Comparison of ENCODE assay signal across 8 cellular contexts in the genomic region with DNA sequence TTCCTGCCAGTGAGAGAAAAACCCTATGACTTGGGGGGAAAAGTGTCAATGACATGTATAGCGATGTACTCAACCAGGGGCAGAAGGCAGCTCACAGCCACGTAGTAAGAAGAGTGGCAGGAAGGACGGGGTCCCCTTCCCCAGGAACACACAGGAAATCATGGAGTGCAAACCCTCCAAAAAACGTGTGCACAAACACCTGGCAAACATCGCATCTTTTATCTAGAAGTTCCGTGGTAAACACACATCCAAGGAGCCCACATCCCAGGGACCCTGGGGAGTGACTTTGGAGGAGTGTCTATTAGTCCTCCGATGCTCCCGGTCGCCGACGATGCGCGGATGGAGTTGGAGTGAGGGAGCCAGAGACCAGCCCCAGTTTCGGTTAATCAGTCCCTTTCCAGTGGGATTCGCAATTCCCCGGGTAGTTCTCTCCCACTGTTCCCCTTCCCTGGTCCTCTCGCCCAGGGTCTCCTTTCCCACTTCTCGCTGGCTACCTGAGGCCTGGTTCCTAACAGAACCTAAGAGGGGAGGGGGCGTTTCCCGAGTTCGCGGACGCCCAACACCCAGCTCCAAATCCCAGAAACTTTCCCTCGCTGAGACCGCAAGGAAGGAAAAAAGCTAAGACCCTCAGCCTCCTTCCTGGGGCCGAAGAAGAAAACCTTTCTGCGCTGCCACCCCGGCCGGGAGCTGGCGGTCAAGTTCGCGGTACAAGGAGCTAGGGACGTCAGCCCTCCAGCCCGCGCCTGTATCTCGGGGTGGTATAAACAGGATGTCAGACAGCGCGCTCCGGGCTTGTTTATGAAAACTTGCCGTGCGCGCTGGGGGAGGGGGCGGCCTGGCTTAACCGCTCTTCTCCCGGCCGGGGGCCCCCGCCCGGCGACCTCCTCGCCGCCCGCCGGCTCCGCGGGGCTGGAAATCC. TPM values are rescaled to one million over a fixed set of nuclear protein-coding genes. Genes with fewer than 3 reads are reported as not detected.
DNase-seq lines count a peak whose midpoint lies in the region; ATAC-seq lines count a peak whose summit lies in the region.

No MANE protein-coding gene starts in this region.

- no peaks in the 10 kb centered on the region for H3K27me3 ChIP-seq in CD4-positive, CD25-positive, alpha-beta regulatory T cell (ENCODE audit: control insufficient read depth, insufficient read depth, low read length)

- peaks cover 51% of the 10 kb centered on the region for H3K4me1 ChIP-seq in CD4-positive, CD25-positive, alpha-beta regulatory T cell (ENCODE audit: control insufficient read depth, insufficient read depth, low read length, poor library complexity, severe bottlenecking)

- intact Hi-C loops in left ventricle myocardium superior (cut with micrococcal nuclease), result no loop called here

- H3K36me3 Mint-ChIP-seq in CD4-positive, CD25-positive, alpha-beta regulatory T cell, result no peaks in the 10 kb centered on the region
- H3K36me3 Mint-ChIP-seq in T-cell, result peaks cover 4% of the 10 kb centered on the region

- H3K4me3 Mint-ChIP-seq in CD4-positive, CD25-positive, alpha-beta regulatory T cell, result peak overlapping the region; percentile 91 to 98 (median 94)
- H3K4me3 Mint-ChIP-seq in T-cell, result peak overlapping the region; percentile 95 to 96 (median 95)

- H3K27ac ChIP-seq in CD4-positive, CD25-positive, alpha-beta regulatory T cell (ENCODE audit: insufficient read depth, low read length, poor library complexity, severe bottlenecking), result peak overlapping the region; percentile 96
- H3K27ac ChIP-seq in adipose tissue (ENCODE audit: low read depth, low read length), result peak overlapping the region; percentile 93

- H3K4me3 ChIP-seq in CD4-positive, CD25-positive, alpha-beta regulatory T cell (ENCODE audit: low read depth, low read length), result peak overlapping the region; percentile 96

- ATAC-seq in CD4-positive, CD25-positive, alpha-beta regulatory T cell (ENCODE audit: low read depth in 2 of 2), result peak; percentile 41 to 48
- ATAC-seq in GM19455 (IDR thresholded peaks at IDR 0.05; ENCODE audit: unreplicated experiment) (peak; percentile 51), HG03558 (IDR thresholded peaks at IDR 0.05; ENCODE audit: extremely low read depth, unreplicated experiment) (peak; percentile 20), T-cell (replicated peaks in 1 of 4) (peak; percentile 61 to 69 (median 66)), left ventricle myocardium superior (peak; percentile 54)

- DNase-seq in CD4-positive, CD25-positive, alpha-beta regulatory T cell, result peak; percentile 68 to 87 (median 83)
- DNase-seq in T-cell (peak; percentile 53 to 90 (median 82)), left ventricle myocardium superior (peak; percentile 77), retina (peak; percentile 87), GF-D8 (lab: John Stamatoyannopoulos, UW) (no peak)

- H3K36me3 ChIP-seq in CD4-positive, CD25-positive, alpha-beta regulatory T cell (ENCODE audit: control insufficient read depth, insufficient read depth, low read length), result peaks cover 3% of the 10 kb centered on the region

- 0 to 1% (median 0%) methylated on average over 54 to 55 of the region's 55 CpGs for WGBS in adipose tissue, 3 donors

- H3K27ac Mint-ChIP-seq in CD4-positive, CD25-positive, alpha-beta regulatory T cell, result peak overlapping the region; percentile 94 to 96 (median 94)
- peak overlapping the region; percentile 97 for H3K27ac Mint-ChIP-seq in T-cell

- H3K9me3 Mint-ChIP-seq in CD4-positive, CD25-positive, alpha-beta regulatory T cell, result no peaks in the 10 kb centered on the region
- no peaks in the 10 kb centered on the region for H3K9me3 Mint-ChIP-seq in T-cell

- H3K9me3 ChIP-seq in CD4-positive, CD25-positive, alpha-beta regulatory T cell (ENCODE audit: control insufficient read depth in 2 of 2, low read length in 2 of 2), result no peaks in the 10 kb centered on the region

- CTCF ChIA-PET in T-cell (lab: Charles Lee), result interaction anchor here in 1 of 2 donors (1.5 to 1.6 kb wide), 4 partner anchors 43 to 110 kb away, joined by 3 to 6 read pairs (median 5); no protein-coding TSS in a partner anchor

- peaks cover 32 to 58% (median 44%) of the 10 kb centered on the region in 4 donors for H3K4me1 Mint-ChIP-seq in CD4-positive, CD25-positive, alpha-beta regulatory T cell
- peaks cover 39 to 66% (median 64%) of the 10 kb centered on the region in 3 donors for H3K4me1 Mint-ChIP-seq in T-cell

- H3K27me3 Mint-ChIP-seq in CD4-positive, CD25-positive, alpha-beta regulatory T cell, result no peaks in the 10 kb centered on the region
- no peaks in the 10 kb centered on the region for H3K27me3 Mint-ChIP-seq in T-cell

- POLR2A ChIA-PET in T-cell (lab: Charles Lee), result interaction anchor here (0.6 to 2.0 kb wide), 8 partner anchors 26 to 88 kb away, joined by 3 to 8 read pairs (median 4); no protein-coding TSS in a partner anchor

RNA-seq across cellular contexts. Expression of a gene that starts 0.9 kb away (rescaled TPM):
- total RNA-seq in CD4-positive, CD25-positive, alpha-beta regulatory T cell, result 333 TPM
- 100 to 1,000 TPM; 215 to 231 (median 223) TPM for polyA plus RNA-seq in CD4-positive, CD25-positive, alpha-beta regulatory T cell
- total RNA-seq in T-cell (100 to 1,000 TPM; 272 to 323 (median 288) TPM), left ventricle myocardium superior (95.7 TPM)
- 10 to 100 TPM; 29.5 to 79.6 (median 73.2) TPM for polyA plus RNA-seq in adipose tissue
